11 cellular contexts compared by ENCODE assay signal in genomic region chrX:104668550-104668949, GRCh38.
DNase-seq lines count a peak whose midpoint lies in the region; ATAC-seq and TF ChIP-seq lines count a peak whose summit lies in the region.
"Had no signal": no experiment of that assay in that cellular context is flagged by ENCODE, and none has a peak within 500 bp of the region (broad histone marks: within the 10 kb centered on the region; RNA-seq: fewer than 3 reads in every experiment).

No MANE protein-coding gene starts in this region.

- H3K4me1 ChIP-seq in neural progenitor cell: no peaks in the 10 kb centered on the region

- H3K4me1 Mint-ChIP-seq in neural progenitor cell: no peaks in the 10 kb centered on the region

- no peaks in the 10 kb centered on the region for H3K9me3 ChIP-seq in neural progenitor cell (ENCODE audit: low read depth)
- H3K9me3 ChIP-seq: mucosa of descending colon had no signal

- H3K79me2 ChIP-seq in neural progenitor cell (ENCODE audit: low read depth): no peaks in the 10 kb centered on the region

- no peak overlapping the region for H2AFZ ChIP-seq in neural progenitor cell (replicated peaks)

- no peak overlapping the region for H3K27ac ChIP-seq in neural progenitor cell

- no peak overlapping the region for H3K4me2 ChIP-seq in neural progenitor cell

- H3K9me3 Mint-ChIP-seq in neural progenitor cell: peaks cover 2% of the 10 kb centered on the region

- DNase-seq in GM12865 (ENCODE audit: low read depth) (peak; percentile 1), NCI-H526 treated with DMSO at 0.1 percent for 48 hours (lab: John Stamatoyannopoulos, UW) (peak; percentile 24), epithelial cell of esophagus (ENCODE audit: low read depth) (peak; percentile 32), neural progenitor cell (ENCODE audit: low spot score) (peak; percentile 14), occipital lobe (lab: John Stamatoyannopoulos, UW) (no peak)
- DNase-seq in stimulated activated naive CD8-positive, alpha-beta T cell treated with anti-CD3 and anti-CD28 coated beads, Interleukin-15, Interleukin-2, amounts not matched to agents 100 U/mL and 50 U/mL, for 24 hours: no peak
- no peak for DNase-seq in stimulated activated naive CD4-positive, alpha-beta T cell treated with Interleukin-2 at 50 U/mL for 16 hours (lab: John Stamatoyannopoulos, UW)
- DNase-seq: Calu3, mucosa of descending colon, T-helper 9 cell had no signal

- no peak overlapping the region for H3K4me3 Mint-ChIP-seq in neural progenitor cell

- no peaks in the 10 kb centered on the region for H3K27me3 ChIP-seq in neural progenitor cell

- H4K20me1 ChIP-seq in neural progenitor cell (ENCODE audit: low read depth): no peaks in the 10 kb centered on the region

- no peaks in the 10 kb centered on the region for H3K36me3 ChIP-seq in neural progenitor cell

- no peak overlapping the region for H3K27ac Mint-ChIP-seq in neural progenitor cell

- no peak for ATAC-seq in stimulated activated naive CD8-positive, alpha-beta T cell treated with anti-CD3 and anti-CD28 coated beads, Interleukin-15, Interleukin-2, amounts not matched to agents 100 U/mL and 50 U/mL, for 24 hours
- ATAC-seq in GM18520 (IDR thresholded peaks at IDR 0.05; ENCODE audit: unreplicated experiment): no peak
- ATAC-seq: mucosa of descending colon had no signal

- H3K36me3 Mint-ChIP-seq in neural progenitor cell: no peaks in the 10 kb centered on the region

- H3K27me3 Mint-ChIP-seq in neural progenitor cell (ENCODE audit: insufficient read depth, low read depth): no peaks in the 10 kb centered on the region

- no peak for TF ChIP-seq CTCF in GM12865 (IDR thresholded peaks at IDR 0.05; ENCODE audit: insufficient read depth, low read depth, low read length, missing control alignments)
- peak; percentile 34 for TF ChIP-seq CTCF in epithelial cell of esophagus (IDR thresholded peaks at IDR 0.05; ENCODE audit: insufficient read depth, low read depth, low read length, missing control alignments)
- TF ChIP-seq CTCF in neural progenitor cell (IDR thresholded peaks at IDR 0.05): peak; percentile 32

- H3K4me3 ChIP-seq in GM12865 (ENCODE audit: low read depth, low read length) (no peak overlapping the region), epithelial cell of esophagus (ENCODE audit: low read length) (no peak overlapping the region), neural progenitor cell (no peak overlapping the region)
- H3K4me3 ChIP-seq: mucosa of descending colon had no signal

- no peak overlapping the region for H3K9ac ChIP-seq in neural progenitor cell

- no peaks in the 10 kb centered on the region for H3F3A ChIP-seq in neural progenitor cell (ENCODE audit: low read depth)

Comparison
In these comparisons a context has a peak if more than half of its experiments do, and no peak if none do; other contexts are left out.
1. DNase-seq: peak in GM12865 (single experiment), NCI-H526 treated with DMSO at 0.1 percent for 48 hours (single experiment), epithelial cell of esophagus (single experiment) and neural progenitor cell (single experiment); none in stimulated activated naive CD8-positive, alpha-beta T cell treated with anti-CD3 and anti-CD28 coated beads, Interleukin-15, Interleukin-2, amounts not matched to agents 100 U/mL and 50 U/mL, for 24 hours (single experiment), stimulated activated naive CD4-positive, alpha-beta T cell treated with Interleukin-2 at 50 U/mL for 16 hours (single experiment) and occipital lobe (single experiment).